8 cellular contexts compared by ENCODE assay signal in the genomic region with DNA sequence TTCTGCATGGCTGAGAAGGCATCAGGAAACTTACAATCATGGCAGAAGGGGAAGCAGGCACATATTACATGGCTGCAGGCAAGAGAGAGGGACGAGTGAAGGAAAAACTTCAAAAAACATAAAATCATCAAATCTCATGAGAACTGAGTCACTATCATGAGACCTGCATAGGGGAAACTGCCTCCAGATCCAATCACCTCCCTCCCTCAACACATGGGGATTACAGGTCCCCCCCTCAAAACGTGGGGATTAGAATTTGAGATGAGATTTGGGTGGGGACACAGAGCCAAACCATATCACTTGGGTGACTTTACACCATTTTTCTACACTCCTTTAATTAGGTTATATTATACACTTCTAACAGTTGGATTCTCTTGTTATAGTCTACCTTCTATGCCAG.
"Had no signal": no experiment of that assay in that cellular context is flagged by ENCODE, and none has a peak within 500 bp of the region (broad histone marks: within the 10 kb centered on the region; RNA-seq: fewer than 3 reads in every experiment).

No MANE protein-coding gene starts in this region.

- H3K4me3 ChIP-seq: GM12878 had no signal

- ATAC-seq: GM12878 had no signal

- DNase-seq: GDM1, GF-D8 had no signal

- FAIRE-seq: G401.6, GM12878, GM12891, GM12892, GM18507, GM19239 had no signal
